In genomic region chr12:81080431-81080983, GRCh38 we compare ENCODE assay signal across 1 cellular context.
TF ChIP-seq lines count a peak whose summit lies in the region.

No MANE protein-coding gene starts in this region.

TF ChIP-seq in liver, 16 proteins besides CTCF, POLR2A, EP300 and RAD21 (continued from another document):
- TF ChIP-seq ZBTB33 (IDR thresholded peaks at IDR 0.05) (no peak), FOXA1 (IDR thresholded peaks at IDR 0.05) (no peak)
